ENCODE assay signal across 15 cellular contexts in genomic region chr2:147352775-147353381, GRCh38.
"Had no signal": no experiment of that assay in that cellular context is flagged by ENCODE, and none has a peak within 500 bp of the region (broad histone marks: within the 10 kb centered on the region; RNA-seq: fewer than 3 reads in every experiment).

No MANE protein-coding gene starts in this region.

- H3K4me1 ChIP-seq: colonic mucosa, sigmoid colon had no signal

- H3K27me3 ChIP-seq: colonic mucosa, sigmoid colon, stomach had no signal

- DNase-seq: activated CD4-positive, alpha-beta T cell treated with anti-CD3 and anti-CD28 coated beads, Interleukin-2, amount 50 U/mL, for 1 hour; activated CD4-positive, CD25-positive, alpha-beta regulatory T cell treated with anti-CD3 and anti-CD28 coated beads, Interleukin-2, amount 50 U/mL, for 72 hours; activated CD8-positive, alpha-beta memory T cell treated with anti-CD3 and anti-CD28 coated beads, Interleukin-2, amount 50 U/mL, for 4 hours; activated naive CD4-positive, alpha-beta T cell treated with anti-CD3 and anti-CD28 coated beads for 36 hours; activated T-cell treated with anti-CD3 and anti-CD28 coated beads, Interleukin-2, amount 50 U/mL, for 4 hours; aorta; colonic mucosa; immature natural killer cell; kidney glomerular epithelial cell; sigmoid colon; stimulated activated CD4-positive, alpha-beta T cell treated with anti-CD3 and anti-CD28 coated beads, Interleukin-4, amount 100 ng/mL, for 24 hours; stomach; T-helper 2 cell had no signal

- H3K36me3 ChIP-seq: colonic mucosa, sigmoid colon, stomach had no signal

- H3K9me3 ChIP-seq: colonic mucosa, sigmoid colon, stomach had no signal

- H3K27ac ChIP-seq: colonic mucosa, sigmoid colon, stomach, VCaP had no signal

- ATAC-seq: activated T-cell treated with anti-CD3 and anti-CD28 coated beads, Interleukin-2, amount 50 U/mL, for 4 hours; stimulated activated effector memory CD8-positive, alpha-beta T cell treated with anti-CD3 and anti-CD28 coated beads, Interleukin-12 subunit alpha, Interleukin-12 subunit beta, amount 100 ng/mL, for 72 hours had no signal

- H3K4me3 ChIP-seq: colonic mucosa, sigmoid colon, stomach had no signal
